10 cellular contexts compared by ENCODE assay signal in genomic region chrX:128816919-128817318, GRCh38.
DNase-seq lines count a peak whose midpoint lies in the region; ATAC-seq and TF ChIP-seq lines count a peak whose summit lies in the region.
"Had no signal": no experiment of that assay in that cellular context is flagged by ENCODE, and none has a peak within 500 bp of the region (broad histone marks: within the 10 kb centered on the region; RNA-seq: fewer than 3 reads in every experiment).

No MANE protein-coding gene starts in this region.

- no peak overlapping the region for H2AFZ ChIP-seq in PC-9

- DNase-seq in GM12865 (ENCODE audit: low read depth) (no peak), HL-60 (ENCODE audit: low read depth in 1 of 2, low spot score in 1 of 2) (no peak), PC-9 (no peak), left lobe of liver (ENCODE audit: low spot score) (no peak), dedifferentiated amniotic fluid mesenchymal stem cell (ENCODE audit: extremely low spot score) (no peak), NCI-H187 treated with DMSO at 0.1 percent for 48 hours (lab: John Stamatoyannopoulos, UW) (no peak), NCI-H2107 treated with DMSO at 0.1 percent for 48 hours (lab: John Stamatoyannopoulos, UW; ENCODE audit: unreplicated experiment) (no peak)
- DNase-seq: activated T-cell treated with anti-CD3 and anti-CD28 coated beads, Interleukin-2, amount 50 U/mL, for 24 hours; mesenchymal stem cell had no signal

- H3K4me3 ChIP-seq in GM12865 (ENCODE audit: low read depth, low read length), result no peak overlapping the region
- H3K4me3 ChIP-seq in HL-60 (replicated peaks; ENCODE audit: insufficient read depth, low read length), result no peak overlapping the region
- H3K4me3 ChIP-seq in PC-9, result no peak overlapping the region
- H3K4me3 ChIP-seq: cardiac muscle cell had no signal

- no peaks in the 10 kb centered on the region for H3F3A ChIP-seq in PC-9 (ENCODE audit: insufficient read depth, low read depth)

- H3K4me2 ChIP-seq in PC-9, result no peak overlapping the region

- H4K20me1 ChIP-seq in PC-9 (ENCODE audit: insufficient read depth), result no peaks in the 10 kb centered on the region

- no peaks in the 10 kb centered on the region for H3K27me3 ChIP-seq in HL-60 (ENCODE audit: insufficient read depth, poor library complexity, severe bottlenecking)
- no peaks in the 10 kb centered on the region for H3K27me3 ChIP-seq in PC-9 (ENCODE audit: insufficient read depth, low read depth)
- H3K27me3 ChIP-seq: cardiac muscle cell had no signal

- TF ChIP-seq CTCF in GM12865 (IDR thresholded peaks at IDR 0.05; ENCODE audit: insufficient read depth, low read depth, low read length, missing control alignments) (peak; percentile 25), HL-60 (IDR thresholded peaks at IDR 0.05; ENCODE audit: insufficient read depth, low read length) (peak; percentile 5), PC-9 (conservative IDR thresholded peaks at IDR 0.05) (peak; percentile 60)

- H3K79me2 ChIP-seq in PC-9 (ENCODE audit: low read depth), result no peaks in the 10 kb centered on the region

- CTCF ChIA-PET in PC-9 (lab: Charles Lee), result no interaction called here

- no TSS peak for BruUV-seq in PC-9 (replicated peaks; lab: Mats Ljungman, UMichigan)

- intact Hi-C loops in PC-9 (cut with micrococcal nuclease; ENCODE audit: unreplicated experiment), result no loop called here

- ATAC-seq in left lobe of liver, result peak; percentile 48

- H3K36me3 ChIP-seq in PC-9 (ENCODE audit: low read depth), result no peaks in the 10 kb centered on the region
- H3K36me3 ChIP-seq: cardiac muscle cell had no signal

- no peaks in the 10 kb centered on the region for H3K9me3 ChIP-seq in PC-9 (ENCODE audit: insufficient read depth, low read depth)

- H3K27ac ChIP-seq in HL-60 (replicated peaks), result no peak overlapping the region
- no peak overlapping the region for H3K27ac ChIP-seq in PC-9
- H3K27ac ChIP-seq: cardiac muscle cell had no signal

- no peaks in the 10 kb centered on the region for H3K9me2 ChIP-seq in PC-9 (ENCODE audit: insufficient read depth)

- POLR2A ChIA-PET in PC-9 (lab: Charles Lee; ENCODE audit: unreplicated experiment), result no interaction called here

- no peaks in the 10 kb centered on the region for H3K4me1 ChIP-seq in PC-9 (replicated peaks; ENCODE audit: insufficient read depth)

Comparison
In these comparisons a context has a peak if more than half of its experiments do, and no peak if none do; other contexts are left out.
1. CTCF ChIP-seq: peak in every context shown above with its lines; median percentile 60 in PC-9; 25 in GM12865; 5 in HL-60.